1 cellular context compared by ENCODE assay signal in the genomic region with DNA sequence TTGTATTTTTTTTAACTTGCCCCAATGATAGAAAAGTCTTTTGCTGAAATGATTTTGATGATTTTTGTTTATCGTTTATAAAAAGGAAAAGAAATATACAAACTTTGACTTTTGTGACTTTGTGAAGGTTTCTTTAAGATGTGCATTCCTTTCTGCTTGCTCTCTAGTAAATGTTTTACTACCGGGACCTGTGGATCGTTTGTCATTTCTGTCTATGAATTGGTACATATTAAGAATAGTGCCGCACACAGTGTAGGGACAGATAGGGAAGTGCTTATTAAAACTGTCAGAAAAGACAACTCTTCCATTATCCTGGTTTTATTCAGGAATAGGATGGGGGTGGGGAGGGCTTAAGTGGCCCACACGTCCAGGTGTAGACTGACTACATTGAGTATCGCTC.
TF ChIP-seq lines count a peak whose summit lies in the region.

No MANE protein-coding gene starts in this region.

TF ChIP-seq in GM23338, 12 proteins besides CTCF, POLR2A, EP300 and RAD21 (continued from another document):
- TF ChIP-seq EZH2phosphoT487 (IDR thresholded peaks at IDR 0.05; ENCODE audit: unreplicated experiment) (no peak), ZNF114 (CRISPR knock-in tag; IDR thresholded peaks at IDR 0.05) (no peak)
